Comparison of ENCODE assay signal across 11 cellular contexts in the genomic region with DNA sequence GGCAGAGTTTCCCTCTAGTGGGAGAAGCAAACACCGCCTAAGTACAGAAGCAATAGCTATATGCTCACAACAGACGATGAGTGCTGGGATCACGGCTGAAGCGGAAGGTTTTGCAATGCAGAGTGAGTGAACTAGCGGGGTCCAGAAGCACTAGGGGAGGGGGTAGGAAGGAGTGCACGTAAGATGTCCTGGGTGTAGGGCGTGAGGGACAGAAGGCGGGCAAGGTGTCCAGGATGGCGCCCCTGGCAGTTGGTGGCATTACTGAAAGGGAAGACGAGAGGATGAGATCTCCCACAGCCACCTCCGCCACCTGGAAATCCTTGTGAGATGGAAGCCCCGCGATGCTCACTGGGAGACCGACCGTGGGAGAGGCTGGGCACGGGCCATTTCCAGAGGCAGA.
DNase-seq lines count a peak whose midpoint lies in the region; ATAC-seq and TF ChIP-seq lines count a peak whose summit lies in the region.
"Had no signal": no experiment of that assay in that cellular context is flagged by ENCODE, and none has a peak within 500 bp of the region (broad histone marks: within the 10 kb centered on the region; RNA-seq: fewer than 3 reads in every experiment).

No MANE protein-coding gene starts in this region.

- no peak for ATAC-seq in GM18873 (IDR thresholded peaks at IDR 0.05; ENCODE audit: low FRiP score, unreplicated experiment)
- no peak for ATAC-seq in HG02678 (IDR thresholded peaks at IDR 0.05; ENCODE audit: unreplicated experiment)
- ATAC-seq in HG02840 (IDR thresholded peaks at IDR 0.05; ENCODE audit: low FRiP score, unreplicated experiment): no peak

- H3K9ac ChIP-seq in endodermal cell (ENCODE audit: extremely low read depth, low read length, poor library complexity, severe bottlenecking): no peak overlapping the region

- H3K4me1 ChIP-seq in endodermal cell (ENCODE audit: control insufficient read depth, insufficient read depth, low read length) (peaks cover 15% of the 10 kb centered on the region), sigmoid colon (peaks cover 0 to 83% (median 70%) of the 10 kb centered on the region in 4 donors)

- 94 to 96% methylated on average over 5 to 16 of the region's 16 CpGs for WGBS in endodermal cell (ENCODE audit: insufficient coverage in 1 of 2, insufficient read length in 1 of 2), 2 experiments
- WGBS in sigmoid colon, 2 donors: 77 to 87% methylated on average over 16 of the region's 16 CpGs

- H3K27me3 ChIP-seq in endodermal cell (ENCODE audit: control insufficient read depth, insufficient read depth, low read length, poor library complexity, severe bottlenecking) (no peaks in the 10 kb centered on the region), sigmoid colon (no peaks in the 10 kb centered on the region)

- no TSS peak for BruUV-seq in Calu3 (replicated peaks; lab: Mats Ljungman, UMichigan)

- peaks cover 68% of the 10 kb centered on the region for H3K4me1 Mint-ChIP-seq in Calu3 (ENCODE audit: low read depth, unreplicated experiment)
- H3K4me1 Mint-ChIP-seq in endodermal cell: peaks cover 34% of the 10 kb centered on the region

- H3K36me3 Mint-ChIP-seq in Calu3 (ENCODE audit: insufficient read depth, unreplicated experiment) (peaks cover 21% of the 10 kb centered on the region), endodermal cell (ENCODE audit: low read depth) (peaks cover 6% of the 10 kb centered on the region)

- H3K27ac ChIP-seq in endodermal cell (ENCODE audit: low read depth, low read length) (no peak overlapping the region), sigmoid colon (peak overlapping the region; percentile 80 to 87 (median 82))

- TF ChIP-seq CTCF in Calu3 (IDR thresholded peaks at IDR 0.05; ENCODE audit: unreplicated experiment): no peak
- peak; percentile 46 for TF ChIP-seq CTCF in endodermal cell (conservative IDR thresholded peaks at IDR 0.05)
- no peak for TF ChIP-seq CTCF in sigmoid colon (IDR thresholded peaks at IDR 0.05)

- no peak for TF ChIP-seq EP300 in sigmoid colon (IDR thresholded peaks at IDR 0.05)

- DNase-seq in Calu3: no peak
- DNase-seq in SK-MEL-5 (ENCODE audit: low read depth, low spot score): peak; percentile 33
- DNase-seq in endodermal cell: no peak
- DNase-seq in sigmoid colon: no peak
- DNase-seq in AML-193 (lab: John Stamatoyannopoulos, UW): no peak
- DNase-seq: NCI-H2171; stimulated activated CD4-positive, alpha-beta T cell treated with anti-CD3 and anti-CD28 coated beads, Interleukin-2, amount 100 ng/mL, for 48 hours; T-helper 9 cell had no signal

- intact Hi-C loops in Calu3 (cut with micrococcal nuclease; ENCODE audit: unreplicated experiment) (no loop called here), sigmoid colon (cut with DNase I) (no loop called here)

- in situ Hi-C loops in SK-MEL-5 (cut with HindIII; ENCODE audit: low pct_unique_long_range_greater_than_20kb, low sequenced_read_pairs): no loop called here

- no peak for TF ChIP-seq POLR2A in sigmoid colon (IDR thresholded peaks at IDR 0.05)

- CTCF ChIA-PET in Calu3 (lab: Charles Lee): no interaction called here

- H3K27me3 Mint-ChIP-seq in Calu3 (ENCODE audit: unreplicated experiment) (no peaks in the 10 kb centered on the region), endodermal cell (ENCODE audit: insufficient read depth) (no peaks in the 10 kb centered on the region)

- H3K36me3 ChIP-seq in endodermal cell (ENCODE audit: control insufficient read depth, insufficient read depth, low read length) (no peaks in the 10 kb centered on the region), sigmoid colon (no peaks in the 10 kb centered on the region)

- H3K9me3 ChIP-seq in endodermal cell (ENCODE audit: control insufficient read depth, low read length) (no peaks in the 10 kb centered on the region), sigmoid colon (no peaks in the 10 kb centered on the region)

- H3K27ac Mint-ChIP-seq in Calu3 (ENCODE audit: unreplicated experiment): peak overlapping the region; percentile 43
- peak overlapping the region; percentile 13 for H3K27ac Mint-ChIP-seq in endodermal cell

- H3K4me3 ChIP-seq in endodermal cell (ENCODE audit: low read length) (no peak overlapping the region), sigmoid colon (no peak overlapping the region)

- H3K9me3 Mint-ChIP-seq in Calu3 (ENCODE audit: low read depth, unreplicated experiment): no peaks in the 10 kb centered on the region
- no peaks in the 10 kb centered on the region for H3K9me3 Mint-ChIP-seq in endodermal cell

- H3K4me3 Mint-ChIP-seq in Calu3 (ENCODE audit: low read depth, unreplicated experiment) (peak overlapping the region; percentile 61), endodermal cell (no peak overlapping the region)
